In the genomic region with DNA sequence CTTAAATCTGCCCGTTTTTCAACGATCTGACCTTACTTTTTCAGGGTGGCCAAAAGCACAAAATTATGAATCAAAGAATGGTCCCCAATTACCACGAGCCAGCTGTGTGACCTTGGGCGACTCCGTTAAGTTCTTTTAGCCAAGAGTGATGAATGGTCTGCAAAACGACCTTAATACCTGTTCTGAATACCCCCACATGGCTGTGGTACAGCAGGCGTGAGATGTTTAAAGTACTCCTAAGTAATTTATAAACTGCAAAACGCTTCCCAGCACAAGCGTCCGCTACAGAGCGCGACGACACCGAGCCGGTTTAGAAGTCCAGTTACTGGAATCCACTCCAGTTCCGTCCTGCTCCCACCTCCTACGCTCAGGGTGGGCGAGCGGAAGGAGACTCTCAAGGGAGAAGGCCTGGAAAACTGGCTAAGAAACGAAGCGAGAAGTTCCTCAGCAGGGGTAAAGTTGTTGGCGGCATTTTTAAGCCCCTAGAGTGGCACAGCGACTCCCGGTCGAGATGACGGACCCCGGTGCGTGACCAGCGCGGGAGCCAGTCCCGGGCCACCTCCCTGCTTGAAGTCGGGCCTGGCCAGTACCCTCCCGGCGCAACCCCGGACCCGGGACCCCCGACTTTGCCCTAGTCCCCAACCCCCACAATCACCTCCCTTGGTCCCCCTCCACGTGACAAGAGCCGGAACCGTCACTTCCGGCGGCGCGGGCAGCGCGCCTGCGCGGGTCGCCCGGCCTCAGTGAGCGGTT, we compare ENCODE assay signal across 8 cellular contexts. TPM values are rescaled to one million over a fixed set of nuclear protein-coding genes. Genes with fewer than 3 reads are reported as not detected.
DNase-seq lines count a peak whose midpoint lies in the region; ATAC-seq and TF ChIP-seq lines count a peak whose summit lies in the region.

No MANE protein-coding gene starts in this region.

- ATAC-seq in left cardiac atrium (peak; percentile 91 to 92), upper lobe of left lung (ENCODE audit: low FRiP score in 2 of 2) (peak; percentile 90 to 95)

- 0 to 1% (median 0%) methylated on average over 34 to 51 of the region's 51 CpGs for WGBS in adrenal gland, 4 donors
- 1 to 2% methylated on average over 23 to 26 of the region's 51 CpGs for WGBS in upper lobe of left lung, 2 donors

- TF ChIP-seq CTCF in adrenal gland (IDR thresholded peaks at IDR 0.05) (no peak), upper lobe of left lung (IDR thresholded peaks at IDR 0.05) (no peak)

- no peaks in the 10 kb centered on the region for H3K27me3 ChIP-seq in MG63
- no peaks in the 10 kb centered on the region for H3K27me3 ChIP-seq in adrenal gland
- H3K27me3 ChIP-seq in upper lobe of left lung: no peaks in the 10 kb centered on the region

- H3K36me3 ChIP-seq in MG63 (no peaks in the 10 kb centered on the region), adrenal gland (replicated peaks in 1 of 2) (no peaks in the 10 kb centered on the region), upper lobe of left lung (no peaks in the 10 kb centered on the region)

- TF ChIP-seq EP300 in upper lobe of left lung (IDR thresholded peaks at IDR 0.05): peak in 1 of 4 donors; percentile 9

- peaks cover 0 to 37% of the 10 kb centered on the region in 2 donors for H3K4me1 ChIP-seq in adrenal gland (replicated peaks in 1 of 2)
- H3K4me1 ChIP-seq in upper lobe of left lung: peaks cover 10 to 21% (median 13%) of the 10 kb centered on the region in 4 donors

- intact Hi-C loops in adrenal gland (cut with DNase I) (loop anchor here in 1 of 2 donors (10.0 kb wide), 1 partner anchor 121 kb away; no protein-coding TSS in a partner anchor), left cardiac atrium (cut with DNase I) (loop anchor here (2.0 to 10.0 kb wide), 4 partner anchors 83 to 163 kb away; no protein-coding TSS in a partner anchor), posterior vena cava (cut with DNase I) (no loop called here)

- H3K9me3 ChIP-seq in MG63: no peaks in the 10 kb centered on the region
- no peaks in the 10 kb centered on the region for H3K9me3 ChIP-seq in adrenal gland (replicated peaks in 1 of 3)
- H3K9me3 ChIP-seq in upper lobe of left lung: no peaks in the 10 kb centered on the region

- H3K4me3 ChIP-seq in GM08714 (ENCODE audit: low read length) (peak overlapping the region; percentile 63), MG63 (peak overlapping the region; percentile 87), adrenal gland (peak overlapping the region; percentile 38 to 96 (median 64)), upper lobe of left lung (peak overlapping the region; percentile 75 to 96 (median 93))

- DNase-seq in HCEC 1CT: peak; percentile 55
- DNase-seq in MG63: peak; percentile 74
- peak; percentile 64 for DNase-seq in SW480 (ENCODE audit: low spot score)
- DNase-seq in adrenal gland: peak; percentile 85 to 92 (median 88)
- DNase-seq in left cardiac atrium: peak; percentile 89
- peak; percentile 96 for DNase-seq in posterior vena cava (ENCODE audit: low spot score)
- peak; percentile 88 to 98 for DNase-seq in upper lobe of left lung

- TF ChIP-seq POLR2A in adrenal gland (IDR thresholded peaks at IDR 0.05) (peak; percentile 14 to 32), upper lobe of left lung (IDR thresholded peaks at IDR 0.05) (peak in 1 of 4 donors; percentile 27)

- H3K27ac ChIP-seq in adrenal gland (peak overlapping the region; percentile 88 to 99 (median 94)), upper lobe of left lung (peak overlapping the region; percentile 98 to 100 (median 98))

RNA-seq across cellular contexts. Expression of gene BMP2K, which starts 0.7 kb away (rescaled TPM):
- 6.1 and 8.4 TPM in 2 replicates for total RNA-seq in MG63 (2014; rRNA removed; shearing (Covaris generic); ENCODE audit: low replicate concordance)
- total RNA-seq in adrenal gland (10 to 100 TPM; 18.7 to 73.2 (median 36.2) TPM), left cardiac atrium (10 to 100 TPM; 41.3 to 46.3 TPM), posterior vena cava (10 to 100 TPM; 43.7 to 46.2 TPM), upper lobe of left lung (10 to 100 TPM; 34.2 to 50.3 (median 42.1) TPM)
- 10 to 100 TPM in 2 of 3 donors, 1 to 10 TPM in 1; 8.7 to 54.9 (median 11.1) TPM for polyA plus RNA-seq in adrenal gland

Comparison
In these comparisons a context has a peak if more than half of its experiments do, and no peak if none do; other contexts are left out.
1. Peak in every context shown above with its lines: DNase-seq, ATAC-seq, H3K4me3 ChIP-seq and H3K27ac ChIP-seq.
2. intact Hi-C loops: an anchor here in left cardiac atrium (2.0 to 10.0 kb wide); none called in posterior vena cava.